ENCODE assay signal across 18 cellular contexts in genomic region chr5:157137691-157138090, GRCh38.
"Had no signal": no experiment of that assay in that cellular context is flagged by ENCODE, and none has a peak within 500 bp of the region (broad histone marks: within the 10 kb centered on the region; RNA-seq: fewer than 3 reads in every experiment).

No MANE protein-coding gene starts in this region.

- DNase-seq: activated CD4-positive, alpha-beta T cell treated with anti-CD3 and anti-CD28 coated beads for 48 hours; activated CD8-positive, alpha-beta memory T cell treated with anti-CD3 and anti-CD28 coated beads, Interleukin-2, amount 50 U/mL, for 48 hours; activated naive CD4-positive, alpha-beta T cell treated with anti-CD3 and anti-CD28 coated beads for 36 hours; adrenal gland; central memory CD4-positive, alpha-beta T cell; heart right ventricle; left colon; lower lobe of right lung; psoas muscle; right lobe of liver; stimulated activated CD4-positive, alpha-beta T cell treated with anti-CD3 and anti-CD28 coated beads, Interleukin-12 subunit alpha, Interleukin-12 subunit beta, amount 100 ng/mL, for 4 hours; stimulated activated CD4-positive, alpha-beta T cell treated with anti-CD3 and anti-CD28 coated beads, Interleukin-2, amount 100 ng/mL, for 24 hours; stomach; T-helper 17 cell had no signal

- H3K9me3 ChIP-seq: adrenal gland, esophagus muscularis mucosa, gastroesophageal sphincter, heart right ventricle, lower lobe of right lung, psoas muscle, right lobe of liver, stomach had no signal

- H3K4me3 ChIP-seq: adrenal gland, coronary artery, esophagus muscularis mucosa, gastroesophageal sphincter, heart right ventricle, lower lobe of right lung, psoas muscle, right lobe of liver, stomach had no signal

- ATAC-seq: gastroesophageal sphincter, heart right ventricle, left colon, lower lobe of right lung, right lobe of liver, T-helper 17 cell, WTC11 had no signal

- H3K27me3 ChIP-seq: adrenal gland, esophagus muscularis mucosa, gastroesophageal sphincter, heart right ventricle, right lobe of liver, stomach had no signal
